Comparison of ENCODE assay signal across 1 cellular context in genomic region chr13:45216193-45216592, GRCh38.
TF ChIP-seq lines count a peak whose summit lies in the region.

No MANE protein-coding gene starts in this region.

TF ChIP-seq in GM12878, 131 proteins besides CTCF, POLR2A, EP300 and RAD21:
- no peak for TF ChIP-seq ZNF274 (IDR thresholded peaks at IDR 0.05; ENCODE audit: insufficient read depth, insufficient read length)
- TF ChIP-seq TCF3 (IDR thresholded peaks at IDR 0.05; ENCODE audit: borderline replicate concordance, insufficient read depth, low read depth, low read length): no peak
- no peak for TF ChIP-seq TAF1 (IDR thresholded peaks at IDR 0.05; ENCODE audit: borderline replicate concordance, low read depth, low read length)
- TF ChIP-seq MAX (IDR thresholded peaks at IDR 0.05; ENCODE audit: low read depth, low read length): no peak
- TF ChIP-seq SP1 (IDR thresholded peaks at IDR 0.05; ENCODE audit: low read depth, low read length): no peak
